21 cellular contexts compared by ENCODE assay signal in the genomic region with DNA sequence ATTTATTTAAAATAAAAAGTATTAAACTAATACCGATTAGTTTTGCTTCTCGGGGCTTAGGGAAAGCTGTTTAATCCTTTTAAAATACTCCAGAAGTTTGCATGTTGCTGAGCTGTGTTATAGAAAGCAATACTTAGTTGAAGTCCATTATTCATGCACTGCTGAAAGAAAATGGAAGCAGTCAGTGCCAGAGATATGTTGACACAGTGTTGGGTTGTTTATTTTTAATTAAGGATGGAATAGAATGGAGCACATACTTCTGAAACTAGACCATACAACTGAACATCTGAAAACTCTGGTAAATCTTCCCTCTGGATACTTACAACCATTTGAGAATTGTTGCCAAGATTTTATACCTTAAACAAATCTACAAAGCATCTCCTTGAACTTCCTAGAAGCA.
"Had no signal": no experiment of that assay in that cellular context is flagged by ENCODE, and none has a peak within 500 bp of the region (broad histone marks: within the 10 kb centered on the region; RNA-seq: fewer than 3 reads in every experiment).

No MANE protein-coding gene starts in this region.

- H3K4me3 ChIP-seq: coronary artery, dorsolateral prefrontal cortex, right atrium auricular region, sigmoid colon, skin epidermis, stomach, thoracic aorta, transverse colon had no signal

- ATAC-seq: esophagus mucosa, left cardiac atrium, left ventricle myocardium superior had no signal

- DNase-seq: dorsolateral prefrontal cortex; effector memory CD4-positive, alpha-beta T cell; immature natural killer cell; kidney; left cardiac atrium; left ventricle myocardium superior; mesendoderm; naive B cell; nephron progenitor cell; posterior cingulate gyrus; sigmoid colon; stimulated activated CD4-positive, alpha-beta T cell treated with anti-CD3 and anti-CD28 coated beads, Interleukin-2, amount 100 ng/mL, for 24 hours; stimulated activated naive CD4-positive, alpha-beta T cell; stomach; substantia nigra; transverse colon had no signal
